17 cellular contexts compared by ENCODE assay signal in genomic region chr16:6009151-6009550, GRCh38.
DNase-seq lines count a peak whose midpoint lies in the region; ATAC-seq and TF ChIP-seq lines count a peak whose summit lies in the region.
"Had no signal": no experiment of that assay in that cellular context is flagged by ENCODE, and none has a peak within 500 bp of the region (broad histone marks: within the 10 kb centered on the region; RNA-seq: fewer than 3 reads in every experiment).

No MANE protein-coding gene starts in this region.

- no peaks in the 10 kb centered on the region for H3K36me3 ChIP-seq in colonic mucosa
- no peaks in the 10 kb centered on the region for H3K36me3 ChIP-seq in mucosa of descending colon (ENCODE audit: low read depth)
- H3K36me3 ChIP-seq in transverse colon: no peaks in the 10 kb centered on the region
- no peaks in the 10 kb centered on the region for H3K36me3 ChIP-seq in tibial artery
- H3K36me3 ChIP-seq: BE2C, HAP-1 had no signal

- H3K4me1 ChIP-seq in colonic mucosa (no peaks in the 10 kb centered on the region), mucosa of descending colon (ENCODE audit: low read depth) (no peaks in the 10 kb centered on the region), transverse colon (no peaks in the 10 kb centered on the region), tibial artery (no peaks in the 10 kb centered on the region)
- H3K4me1 ChIP-seq: BE2C, Caco-2, HAP-1 had no signal

- H3K4me3 ChIP-seq in colonic mucosa (no peak overlapping the region), mucosa of descending colon (no peak overlapping the region), transverse colon (no peak overlapping the region), tibial artery (no peak overlapping the region)
- H3K4me3 ChIP-seq: GM23248, HAP-1 had no signal

- in situ Hi-C loops in transverse colon (cut with MboI; ENCODE audit: low pct_ligation_motif_present in 1 of 4, low pct_unique_long_range_greater_than_20kb in 1 of 4, low sequenced_read_pairs in 3 of 4): loop anchor here in 1 of 4 donors (10.0 kb wide), 1 partner anchor 64 kb away; no protein-coding TSS in a partner anchor

- DNase-seq in DMS153 treated with DMSO at 0.1 percent for 48 hours (lab: John Stamatoyannopoulos, UW; ENCODE audit: unreplicated experiment) (peak; percentile 15), colonic mucosa (peak; percentile 27), mucosa of descending colon (peak in 1 of 3 donors; percentile 13), transverse colon (peak; percentile 26), tibial artery (no peak)
- DNase-seq in stimulated activated CD4-positive, alpha-beta T cell treated with anti-CD3 and anti-CD28 coated beads, Interleukin-4, amount 100 ng/mL, for 24 hours: no peak
- DNase-seq: ACHN; BE2C; C1 segment of cervical spinal cord; Caco-2; CD4-positive, alpha-beta T cell; DMS53; GDM1; GM23248; KG1 had no signal

- 32 to 35% methylated on average over 4 to 5 of the region's 5 CpGs for WGBS in transverse colon (ENCODE audit: low coverage in 1 of 2), 2 donors

- H3K9ac ChIP-seq in colonic mucosa (ENCODE audit: low read depth in 2 of 2, low read length in 2 of 2): no peak overlapping the region
- H3K9ac ChIP-seq: GM23248 had no signal

- peak; percentile 84 for ATAC-seq in mucosa of descending colon
- no peak for ATAC-seq in HG03095 (IDR thresholded peaks at IDR 0.05; ENCODE audit: unreplicated experiment)

- H3K9me3 ChIP-seq in colonic mucosa (no peaks in the 10 kb centered on the region), mucosa of descending colon (no peaks in the 10 kb centered on the region), transverse colon (no peaks in the 10 kb centered on the region), tibial artery (no peaks in the 10 kb centered on the region)
- H3K9me3 ChIP-seq: BE2C, Caco-2, HAP-1 had no signal

- no peak for TF ChIP-seq EP300 in transverse colon (IDR thresholded peaks at IDR 0.05; ENCODE audit: low read depth)

- H3K27me3 ChIP-seq in colonic mucosa (no peaks in the 10 kb centered on the region), transverse colon (no peaks in the 10 kb centered on the region), tibial artery (no peaks in the 10 kb centered on the region)
- H3K27me3 ChIP-seq: BE2C had no signal

- H3K27ac ChIP-seq in colonic mucosa (no peak overlapping the region), transverse colon (no peak overlapping the region), tibial artery (no peak overlapping the region)
- H3K27ac ChIP-seq: GM23248 had no signal

- intact Hi-C loops in colonic mucosa (cut with DNase I) (no loop called here), mucosa of descending colon (cut with DNase I, micrococcal nuclease) (no loop called here), transverse colon (cut with DNase I; ENCODE audit: low total_unique reads) (no loop called here), tibial artery (cut with DNase I; ENCODE audit: low total_unique reads) (no loop called here)

- no peak for TF ChIP-seq POLR2A in transverse colon (IDR thresholded peaks at IDR 0.05)

- TF ChIP-seq CTCF in colonic mucosa (IDR thresholded peaks at IDR 0.05): no peak
- no peak for TF ChIP-seq CTCF in mucosa of descending colon (IDR thresholded peaks at IDR 0.05)
- TF ChIP-seq CTCF in transverse colon (IDR thresholded peaks at IDR 0.05): no peak
- no peak for TF ChIP-seq CTCF in tibial artery (IDR thresholded peaks at IDR 0.05)

Comparison
In these comparisons a context has a peak if more than half of its experiments do, and no peak if none do; other contexts are left out.
1. DNase-seq: peak in DMS153 treated with DMSO at 0.1 percent for 48 hours (single experiment), colonic mucosa (single experiment) and transverse colon (single experiment); none in stimulated activated CD4-positive, alpha-beta T cell treated with anti-CD3 and anti-CD28 coated beads, Interleukin-4, amount 100 ng/mL, for 24 hours (single experiment) and tibial artery (0 of 2).